In the genomic region with DNA sequence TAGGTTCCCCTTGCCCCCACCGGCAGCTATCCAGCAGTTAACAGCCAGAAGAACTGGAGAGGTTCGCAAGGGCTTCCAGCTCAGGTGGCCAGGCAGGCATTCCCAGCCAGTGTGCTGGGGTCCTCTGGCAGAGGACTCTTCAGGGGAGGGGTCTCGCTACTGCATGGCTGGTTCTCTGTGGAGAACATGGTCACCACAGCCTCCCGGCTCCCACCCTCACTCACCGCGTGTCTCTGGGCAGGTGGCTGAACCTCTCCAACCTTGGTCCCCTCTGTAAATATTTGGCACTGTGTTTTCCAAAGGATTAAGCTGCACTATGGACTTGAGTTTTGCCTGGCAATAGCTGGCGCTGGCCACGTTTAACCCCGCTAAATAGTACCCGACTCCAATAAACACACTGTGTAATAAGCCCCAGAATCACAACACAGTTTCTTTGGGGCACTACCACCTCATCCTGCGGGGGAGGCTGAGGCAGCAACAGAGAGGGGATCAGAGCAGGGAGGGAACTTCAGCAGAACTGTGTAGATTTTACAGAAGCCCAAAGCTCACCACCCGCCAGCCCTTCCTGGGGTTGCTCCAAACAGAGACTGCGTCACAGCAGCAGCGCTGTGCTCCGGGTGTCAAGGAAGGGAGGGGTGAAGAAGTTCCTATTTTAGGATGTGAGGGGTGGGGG, we compare ENCODE assay signal across 11 cellular contexts. TPM values are rescaled to one million over a fixed set of nuclear protein-coding genes. Genes with fewer than 3 reads are reported as not detected.
A peak's percentile ranks its signal among the peaks of the same experiment; 100 is the strongest.
DNase-seq lines count a peak whose midpoint lies in the region; ATAC-seq and TF ChIP-seq lines count a peak whose summit lies in the region.
"Had no signal": no experiment of that assay in that cellular context is flagged by ENCODE, and none has a peak within 500 bp of the region (broad histone marks: within the 10 kb centered on the region; RNA-seq: fewer than 3 reads in every experiment).

No MANE protein-coding gene starts in this region.

- intact Hi-C loops in HCT116 (cut with micrococcal nuclease) = no loop called here

- H3K4me3 ChIP-seq in HCT116 (replicated peaks in 1 of 2; ENCODE audit: low read depth in 1 of 2, low read length in 2 of 2) = no peak overlapping the region

- BruUV-seq in HCT116 (replicated peaks; lab: Mats Ljungman, UMichigan) = no TSS peak

- ATAC-seq in HCT116 = 0 out of 2 replicates have a peak, but pooled peaks have one; percentile 7
- ATAC-seq in natural killer cell treated with Interleukin-12 subunit alpha and Interleukin-12 subunit beta and Interleukin-15 and Interleukin-18, amount 100 ng/mL, for 72 hours = peak in 1 of 2 donors; percentile 50

- RAD21 ChIA-PET in HCT116 (lab: Charles Lee; ENCODE audit: low non-redundant PET in 1 of 2, low total read pairs in 2 of 2, uncharacterized antibody in 2 of 2, unreplicated experiment in 2 of 2) = no interaction called here

- H3K36me3 Mint-ChIP-seq in chondrocyte (ENCODE audit: low read depth) = no peaks in the 10 kb centered on the region
- no peaks in the 10 kb centered on the region for H3K36me3 Mint-ChIP-seq in natural killer cell treated with Interleukin-12 subunit alpha and Interleukin-12 subunit beta and Interleukin-15 and Interleukin-18, amount 100 ng/mL, for 72 hours

- POLR2A ChIA-PET in HCT116 (lab: Charles Lee) = no interaction called here

- H3K9me3 Mint-ChIP-seq in chondrocyte (ENCODE audit: low read depth) = no peaks in the 10 kb centered on the region
- no peaks in the 10 kb centered on the region for H3K9me3 Mint-ChIP-seq in natural killer cell treated with Interleukin-12 subunit alpha and Interleukin-12 subunit beta and Interleukin-15 and Interleukin-18, amount 100 ng/mL, for 72 hours

- H3K4me1 Mint-ChIP-seq in chondrocyte (ENCODE audit: low read depth) = peaks cover 26% of the 10 kb centered on the region
- peaks cover 15 to 33% of the 10 kb centered on the region in 2 donors for H3K4me1 Mint-ChIP-seq in natural killer cell treated with Interleukin-12 subunit alpha and Interleukin-12 subunit beta and Interleukin-15 and Interleukin-18, amount 100 ng/mL, for 72 hours (ENCODE audit: low read depth in 2 of 2)

- H3K9me2 ChIP-seq in HCT116 (ENCODE audit: insufficient read depth) = no peaks in the 10 kb centered on the region

- no peaks in the 10 kb centered on the region for H3K27me3 ChIP-seq in HCT116 (ENCODE audit: insufficient read depth, low read length)

- TF ChIP-seq POLR2A in HCT116 (IDR thresholded peaks at IDR 0.05; ENCODE audit: borderline replicate concordance, extremely low read depth, insufficient read depth, insufficient read length) = no peak
- no peak for TF ChIP-seq POLR2A in erythroblast (IDR thresholded peaks at IDR 0.05; ENCODE audit: low read length)

- peaks cover 100% of the 10 kb centered on the region for H3K79me2 ChIP-seq in HCT116 (ENCODE audit: insufficient read depth, low read length)

- H3K4me1 ChIP-seq in HCT116 (ENCODE audit: control insufficient read depth in 1 of 2, insufficient read depth in 2 of 2, low read length in 2 of 2) = peaks cover 29 to 40% of the 10 kb centered on the region in 2 experiments; a peak in 3 of 4 replicates

- H3K36me3 ChIP-seq in HCT116 (ENCODE audit: control insufficient read depth in 1 of 2, insufficient read depth in 2 of 2, low read length in 2 of 2) = no peaks in the 10 kb centered on the region; a peak in 1 of 4 replicates

- H3K27me3 Mint-ChIP-seq in chondrocyte (ENCODE audit: low read depth) = no peaks in the 10 kb centered on the region
- H3K27me3 Mint-ChIP-seq in natural killer cell treated with Interleukin-12 subunit alpha and Interleukin-12 subunit beta and Interleukin-15 and Interleukin-18, amount 100 ng/mL, for 72 hours = peaks cover 0 to 13% of the 10 kb centered on the region in 2 donors

- H4K20me1 ChIP-seq in HCT116 (ENCODE audit: insufficient read depth) = no peaks in the 10 kb centered on the region

- TF ChIP-seq RAD21 in HCT116 (IDR thresholded peaks at IDR 0.05; ENCODE audit: low read depth) = no peak

- H3K27ac Mint-ChIP-seq in chondrocyte (ENCODE audit: unreplicated experiment) = no peak overlapping the region
- no peak overlapping the region for H3K27ac Mint-ChIP-seq in natural killer cell treated with Interleukin-12 subunit alpha and Interleukin-12 subunit beta and Interleukin-15 and Interleukin-18, amount 100 ng/mL, for 72 hours

- no peak overlapping the region for H3K9ac ChIP-seq in HCT116 (ENCODE audit: low read length)

- no peak overlapping the region for H3K4me3 Mint-ChIP-seq in chondrocyte (ENCODE audit: unreplicated experiment)
- peak overlapping the region; percentile 34 for H3K4me3 Mint-ChIP-seq in natural killer cell treated with Interleukin-12 subunit alpha and Interleukin-12 subunit beta and Interleukin-15 and Interleukin-18, amount 100 ng/mL, for 72 hours

- no peak overlapping the region for H3K4me2 ChIP-seq in HCT116 (ENCODE audit: low read length)

- TF ChIP-seq CTCF in 22Rv1 (IDR thresholded peaks at IDR 0.05) = no peak
- TF ChIP-seq CTCF in HCT116 (IDR thresholded peaks at IDR 0.05 in 2 of 3, conservative IDR thresholded peaks at IDR 0.05 in 1 of 3; ENCODE audit: borderline replicate concordance in 1 of 3, insufficient read depth in 1 of 3, low read depth in 2 of 3, low read length in 2 of 3) = no peak
- TF ChIP-seq CTCF in chondrocyte (IDR thresholded peaks at IDR 0.05) = no peak

- no peak overlapping the region for H2AFZ ChIP-seq in HCT116 (ENCODE audit: low read depth, low read length, poor library complexity, severe bottlenecking)

- peak overlapping the region; percentile 98 for H3K27ac ChIP-seq in 22Rv1
- no peak overlapping the region for H3K27ac ChIP-seq in HCT116 (ENCODE audit: low read depth, low read length)

- no peaks in the 10 kb centered on the region for H3K9me3 ChIP-seq in HCT116 (ENCODE audit: control insufficient read depth in 1 of 2, insufficient read depth in 1 of 2, low read depth in 1 of 2, low read length in 2 of 2)

- CTCF ChIA-PET in HCT116 (lab: Charles Lee) = no interaction called here

- no peak for DNase-seq in HCT116 (ENCODE audit: low read depth, low spot score)
- DNase-seq in chondrocyte (ENCODE audit: low spot score) = peak; percentile 74
- no peak for DNase-seq in natural killer cell treated with Interleukin-12 subunit alpha and Interleukin-12 subunit beta and Interleukin-15 and Interleukin-18, amount 100 ng/mL, for 72 hours (ENCODE audit: low spot score)
- no peak for DNase-seq in AML-193 (lab: John Stamatoyannopoulos, UW)
- DNase-seq in ecto neural progenitor cell (ENCODE audit: low spot score) = no peak
- no peak for DNase-seq in erythroblast (lab: John Stamatoyannopoulos, UW)
- DNase-seq in NCI-H524 (lab: John Stamatoyannopoulos, UW) = no peak
- DNase-seq: activated effector memory CD4-positive, alpha-beta T cell treated with anti-CD3 and anti-CD28 coated beads, Interleukin-2, amount 50 U/mL, for 16 hours; DMS 273 treated with DMSO at 0.1 percent for 48 hours; kidney glomerular epithelial cell had no signal

TF ChIP-seq in HCT116, 20 proteins besides CTCF, POLR2A, EP300 and RAD21:
- TF ChIP-seq CBX3 (IDR thresholded peaks at IDR 0.05; ENCODE audit: low read depth) = no peak

RNA-seq across cellular contexts. Expression of a gene that starts 15.2 kb away (rescaled TPM):
- total RNA-seq in HCT116 (2021; ENCODE audit: unreplicated experiment) (35.1 TPM), chondrocyte (10.8 to 19.0 TPM (median 11.0 TPM) in 3 replicates)
- 12.3 and 14.5 TPM in 2 replicates for polyA plus RNA-seq in HCT116 (2012)
- total RNA-seq in natural killer cell treated with Interleukin-12 subunit alpha and Interleukin-12 subunit beta and Interleukin-15 and Interleukin-18, amount 100 ng/mL, for 72 hours = 10 to 100 TPM; 52.3 to 56.7 TPM
